1 cellular context compared by ENCODE assay signal in the genomic region with DNA sequence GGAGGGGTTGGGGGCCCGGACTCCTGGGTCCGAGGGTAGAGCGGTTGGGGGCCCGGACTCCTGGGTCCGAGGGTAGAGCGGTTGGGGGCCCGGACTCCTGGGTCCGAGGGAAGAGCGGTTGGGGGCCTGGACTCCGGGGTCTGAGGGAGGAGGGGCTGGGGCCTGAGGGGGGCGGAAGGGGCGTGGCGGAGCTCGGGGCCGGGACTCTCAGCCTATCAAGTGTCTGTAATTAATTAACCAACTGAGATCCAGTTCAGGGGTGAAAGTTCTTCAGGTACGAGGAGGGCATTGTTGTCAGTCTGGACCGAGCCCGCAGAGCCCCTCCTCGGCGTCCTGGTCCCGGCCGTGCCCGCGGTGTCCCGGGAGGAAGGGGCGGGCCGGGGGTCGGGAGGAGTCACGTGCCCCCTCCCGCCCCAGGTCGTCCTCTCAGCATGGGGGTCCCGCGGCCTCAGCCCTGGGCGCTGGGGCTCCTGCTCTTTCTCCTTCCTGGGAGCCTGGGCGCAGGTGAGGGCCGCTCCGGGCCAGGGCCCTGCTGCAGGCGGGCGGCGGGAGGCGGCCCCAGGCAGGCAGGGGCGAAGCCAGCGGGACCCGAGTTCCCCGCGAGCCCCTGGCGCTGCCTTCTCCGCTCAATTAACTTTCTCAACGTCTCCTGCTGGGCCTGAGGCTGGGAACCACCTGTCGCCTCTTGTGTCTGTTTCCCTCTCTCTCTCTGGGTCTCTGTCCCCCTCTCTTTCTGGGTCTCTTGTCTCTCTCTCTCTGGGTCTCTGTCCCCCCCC.
TF ChIP-seq lines count a peak whose summit lies in the region.

No MANE protein-coding gene starts in this region.

TF ChIP-seq in HEK293, 187 proteins besides CTCF, POLR2A, EP300 and RAD21 (continued from another document and continues in another):
- TF ChIP-seq, protein P1, sequence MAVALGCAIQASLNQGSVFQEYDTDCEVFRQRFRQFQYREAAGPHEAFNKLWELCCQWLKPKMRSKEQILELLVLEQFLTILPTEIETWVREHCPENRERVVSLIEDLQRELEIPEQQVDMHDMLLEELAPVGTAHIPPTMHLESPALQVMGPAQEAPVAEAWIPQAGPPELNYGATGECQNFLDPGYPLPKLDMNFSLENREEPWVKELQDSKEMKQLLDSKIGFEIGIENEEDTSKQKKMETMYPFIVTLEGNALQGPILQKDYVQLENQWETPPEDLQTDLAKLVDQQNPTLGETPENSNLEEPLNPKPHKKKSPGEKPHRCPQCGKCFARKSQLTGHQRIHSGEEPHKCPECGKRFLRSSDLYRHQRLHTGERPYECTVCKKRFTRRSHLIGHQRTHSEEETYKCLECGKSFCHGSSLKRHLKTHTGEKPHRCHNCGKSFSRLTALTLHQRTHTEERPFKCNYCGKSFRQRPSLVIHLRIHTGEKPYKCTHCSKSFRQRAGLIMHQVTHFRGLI (tag by site-specific recombination; IDR thresholded peaks at IDR 0.05), result no peak
- TF ChIP-seq SCRT2 (tag by site-specific recombination; IDR thresholded peaks at IDR 0.05) (peak; percentile 99), ZNF37A (tag by site-specific recombination; IDR thresholded peaks at IDR 0.05) (no peak), ZNF112 (tag by site-specific recombination; IDR thresholded peaks at IDR 0.05) (no peak), ZBTB21 (tag by site-specific recombination; IDR thresholded peaks at IDR 0.05) (no peak), ZNF2 (tag by site-specific recombination; IDR thresholded peaks at IDR 0.05) (no peak), YY1 (tag by site-specific recombination; IDR thresholded peaks at IDR 0.05) (no peak), ZNF544 (tag by site-specific recombination; IDR thresholded peaks at IDR 0.05) (no peak), WT1 (tag by site-specific recombination; IDR thresholded peaks at IDR 0.05) (no peak; the same call in 1 of the 2 replicates), ZNF391 (tag by site-specific recombination; IDR thresholded peaks at IDR 0.05; ENCODE audit: borderline replicate concordance, low read depth) (no peak), ZNF335 (tag by site-specific recombination; conservative IDR thresholded peaks at IDR 0.05) (peak; percentile 81), ZNF791 (tag by site-specific recombination; IDR thresholded peaks at IDR 0.05) (no peak), ZNF610 (tag by site-specific recombination; IDR thresholded peaks at IDR 0.05; ENCODE audit: borderline replicate concordance) (no peak), ZNF16 (tag by site-specific recombination; IDR thresholded peaks at IDR 0.05; ENCODE audit: low read depth) (no peak), GLIS2 (tag by site-specific recombination; IDR thresholded peaks at IDR 0.05) (peak; percentile 65), ZNF510 (tag by site-specific recombination; IDR thresholded peaks at IDR 0.05; ENCODE audit: insufficient replicate concordance) (no peak), ZNF501 (tag by site-specific recombination; IDR thresholded peaks at IDR 0.05) (no peak), ZNF19 (tag by site-specific recombination; IDR thresholded peaks at IDR 0.05; ENCODE audit: low read depth) (no peak), ZNF10 (tag by site-specific recombination; IDR thresholded peaks at IDR 0.05) (no peak; the same call in 1 of the 2 replicates), ZNF785 (tag by site-specific recombination; IDR thresholded peaks at IDR 0.05) (peak; percentile 24; the same call in 1 of the 2 replicates), ZNF311 (tag by site-specific recombination; IDR thresholded peaks at IDR 0.05; ENCODE audit: borderline replicate concordance) (no peak), ZNF670 (tag by site-specific recombination; IDR thresholded peaks at IDR 0.05; ENCODE audit: low read depth) (no peak), ZNF157 (tag by site-specific recombination; IDR thresholded peaks at IDR 0.05) (no peak), YY2 (tag by site-specific recombination; IDR thresholded peaks at IDR 0.05) (no peak), ZNF138 (tag by site-specific recombination; IDR thresholded peaks at IDR 0.05; ENCODE audit: borderline replicate concordance) (no peak), ZNF366 (tag by site-specific recombination; conservative IDR thresholded peaks at IDR 0.05) (no peak), ZNF404 (tag by site-specific recombination; IDR thresholded peaks at IDR 0.05) (no peak), ZNF155 (tag by site-specific recombination; IDR thresholded peaks at IDR 0.05) (no peak), ZNF621 (tag by site-specific recombination; IDR thresholded peaks at IDR 0.05) (no peak), ZNF629 (tag by site-specific recombination; IDR thresholded peaks at IDR 0.05) (no peak), PRDM1 (tag by site-specific recombination; IDR thresholded peaks at IDR 0.05) (no peak), ZNF24 (tag by site-specific recombination; IDR thresholded peaks at IDR 0.05) (no peak), ZNF830 (tag by site-specific recombination; IDR thresholded peaks at IDR 0.05; ENCODE audit: low read depth) (no peak), ZNF792 (tag by site-specific recombination; IDR thresholded peaks at IDR 0.05) (no peak), SP7 (tag by site-specific recombination; IDR thresholded peaks at IDR 0.05) (no peak; the same call in none of the 2 replicates), ZNF549 (tag by site-specific recombination; IDR thresholded peaks at IDR 0.05) (no peak), ZFP3 (tag by site-specific recombination; IDR thresholded peaks at IDR 0.05; ENCODE audit: low read depth) (no peak), ZNF514 (tag by site-specific recombination; IDR thresholded peaks at IDR 0.05) (no peak), SALL2 (tag by site-specific recombination; IDR thresholded peaks at IDR 0.05; ENCODE audit: borderline replicate concordance) (no peak), KLF7 (tag by site-specific recombination; IDR thresholded peaks at IDR 0.05; ENCODE audit: borderline replicate concordance) (no peak), FEZF1 (tag by site-specific recombination; IDR thresholded peaks at IDR 0.05) (no peak)
- TF ChIP-seq, protein P2, sequence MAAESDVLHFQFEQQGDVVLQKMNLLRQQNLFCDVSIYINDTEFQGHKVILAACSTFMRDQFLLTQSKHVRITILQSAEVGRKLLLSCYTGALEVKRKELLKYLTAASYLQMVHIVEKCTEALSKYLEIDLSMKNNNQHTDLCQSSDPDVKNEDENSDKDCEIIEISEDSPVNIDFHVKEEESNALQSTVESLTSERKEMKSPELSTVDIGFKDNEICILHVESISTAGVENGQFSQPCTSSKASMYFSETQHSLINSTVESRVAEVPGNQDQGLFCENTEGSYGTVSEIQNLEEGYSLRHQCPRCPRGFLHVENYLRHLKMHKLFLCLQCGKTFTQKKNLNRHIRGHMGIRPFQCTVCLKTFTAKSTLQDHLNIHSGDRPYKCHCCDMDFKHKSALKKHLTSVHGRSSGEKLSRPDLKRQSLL (tag by site-specific recombination; IDR thresholded peaks at IDR 0.05), result no peak
- TF ChIP-seq, protein P3, sequence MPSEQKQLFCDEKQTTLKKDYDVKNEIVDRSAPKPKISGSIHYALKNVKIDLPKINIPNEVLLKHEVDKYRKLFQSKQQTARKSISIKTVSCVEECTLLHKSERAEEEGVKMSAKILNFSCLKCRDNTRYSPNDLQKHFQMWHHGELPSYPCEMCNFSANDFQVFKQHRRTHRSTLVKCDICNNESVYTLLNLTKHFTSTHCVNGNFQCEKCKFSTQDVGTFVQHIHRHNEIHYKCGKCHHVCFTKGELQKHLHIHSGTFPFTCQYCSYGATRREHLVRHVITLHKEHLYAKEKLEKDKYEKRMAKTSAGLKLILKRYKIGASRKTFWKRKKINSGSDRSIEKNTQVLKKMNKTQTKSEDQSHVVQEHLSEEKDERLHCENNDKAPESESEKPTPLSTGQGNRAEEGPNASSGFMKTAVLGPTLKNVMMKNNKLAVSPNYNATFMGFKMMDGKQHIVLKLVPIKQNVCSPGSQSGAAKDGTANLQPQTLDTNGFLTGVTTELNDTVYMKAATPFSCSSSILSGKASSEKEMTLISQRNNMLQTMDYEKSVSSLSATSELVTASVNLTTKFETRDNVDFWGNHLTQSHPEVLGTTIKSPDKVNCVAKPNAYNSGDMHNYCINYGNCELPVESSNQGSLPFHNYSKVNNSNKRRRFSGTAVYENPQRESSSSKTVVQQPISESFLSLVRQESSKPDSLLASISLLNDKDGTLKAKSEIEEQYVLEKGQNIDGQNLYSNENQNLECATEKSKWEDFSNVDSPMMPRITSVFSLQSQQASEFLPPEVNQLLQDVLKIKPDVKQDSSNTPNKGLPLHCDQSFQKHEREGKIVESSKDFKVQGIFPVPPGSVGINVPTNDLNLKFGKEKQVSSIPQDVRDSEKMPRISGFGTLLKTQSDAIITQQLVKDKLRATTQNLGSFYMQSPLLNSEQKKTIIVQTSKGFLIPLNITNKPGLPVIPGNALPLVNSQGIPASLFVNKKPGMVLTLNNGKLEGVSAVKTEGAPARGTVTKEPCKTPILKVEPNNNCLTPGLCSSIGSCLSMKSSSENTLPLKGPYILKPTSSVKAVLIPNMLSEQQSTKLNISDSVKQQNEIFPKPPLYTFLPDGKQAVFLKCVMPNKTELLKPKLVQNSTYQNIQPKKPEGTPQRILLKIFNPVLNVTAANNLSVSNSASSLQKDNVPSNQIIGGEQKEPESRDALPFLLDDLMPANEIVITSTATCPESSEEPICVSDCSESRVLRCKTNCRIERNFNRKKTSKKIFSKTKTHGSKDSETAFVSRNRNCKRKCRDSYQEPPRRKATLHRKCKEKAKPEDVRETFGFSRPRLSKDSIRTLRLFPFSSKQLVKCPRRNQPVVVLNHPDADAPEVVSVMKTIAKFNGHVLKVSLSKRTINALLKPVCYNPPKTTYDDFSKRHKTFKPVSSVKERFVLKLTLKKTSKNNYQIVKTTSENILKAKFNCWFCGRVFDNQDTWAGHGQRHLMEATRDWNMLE (tag by site-specific recombination; conservative IDR thresholded peaks at IDR 0.05; ENCODE audit: low read depth), result no peak
- TF ChIP-seq, protein P4, sequence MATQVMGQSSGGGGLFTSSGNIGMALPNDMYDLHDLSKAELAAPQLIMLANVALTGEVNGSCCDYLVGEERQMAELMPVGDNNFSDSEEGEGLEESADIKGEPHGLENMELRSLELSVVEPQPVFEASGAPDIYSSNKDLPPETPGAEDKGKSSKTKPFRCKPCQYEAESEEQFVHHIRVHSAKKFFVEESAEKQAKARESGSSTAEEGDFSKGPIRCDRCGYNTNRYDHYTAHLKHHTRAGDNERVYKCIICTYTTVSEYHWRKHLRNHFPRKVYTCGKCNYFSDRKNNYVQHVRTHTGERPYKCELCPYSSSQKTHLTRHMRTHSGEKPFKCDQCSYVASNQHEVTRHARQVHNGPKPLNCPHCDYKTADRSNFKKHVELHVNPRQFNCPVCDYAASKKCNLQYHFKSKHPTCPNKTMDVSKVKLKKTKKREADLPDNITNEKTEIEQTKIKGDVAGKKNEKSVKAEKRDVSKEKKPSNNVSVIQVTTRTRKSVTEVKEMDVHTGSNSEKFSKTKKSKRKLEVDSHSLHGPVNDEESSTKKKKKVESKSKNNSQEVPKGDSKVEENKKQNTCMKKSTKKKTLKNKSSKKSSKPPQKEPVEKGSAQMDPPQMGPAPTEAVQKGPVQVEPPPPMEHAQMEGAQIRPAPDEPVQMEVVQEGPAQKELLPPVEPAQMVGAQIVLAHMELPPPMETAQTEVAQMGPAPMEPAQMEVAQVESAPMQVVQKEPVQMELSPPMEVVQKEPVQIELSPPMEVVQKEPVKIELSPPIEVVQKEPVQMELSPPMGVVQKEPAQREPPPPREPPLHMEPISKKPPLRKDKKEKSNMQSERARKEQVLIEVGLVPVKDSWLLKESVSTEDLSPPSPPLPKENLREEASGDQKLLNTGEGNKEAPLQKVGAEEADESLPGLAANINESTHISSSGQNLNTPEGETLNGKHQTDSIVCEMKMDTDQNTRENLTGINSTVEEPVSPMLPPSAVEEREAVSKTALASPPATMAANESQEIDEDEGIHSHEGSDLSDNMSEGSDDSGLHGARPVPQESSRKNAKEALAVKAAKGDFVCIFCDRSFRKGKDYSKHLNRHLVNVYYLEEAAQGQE (tag by site-specific recombination; IDR thresholded peaks at IDR 0.05), result no peak
- TF ChIP-seq, protein P5, sequence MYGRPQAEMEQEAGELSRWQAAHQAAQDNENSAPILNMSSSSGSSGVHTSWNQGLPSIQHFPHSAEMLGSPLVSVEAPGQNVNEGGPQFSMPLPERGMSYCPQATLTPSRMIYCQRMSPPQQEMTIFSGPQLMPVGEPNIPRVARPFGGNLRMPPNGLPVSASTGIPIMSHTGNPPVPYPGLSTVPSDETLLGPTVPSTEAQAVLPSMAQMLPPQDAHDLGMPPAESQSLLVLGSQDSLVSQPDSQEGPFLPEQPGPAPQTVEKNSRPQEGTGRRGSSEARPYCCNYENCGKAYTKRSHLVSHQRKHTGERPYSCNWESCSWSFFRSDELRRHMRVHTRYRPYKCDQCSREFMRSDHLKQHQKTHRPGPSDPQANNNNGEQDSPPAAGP (tag by site-specific recombination; IDR thresholded peaks at IDR 0.05), result no peak
- TF ChIP-seq, protein P6, sequence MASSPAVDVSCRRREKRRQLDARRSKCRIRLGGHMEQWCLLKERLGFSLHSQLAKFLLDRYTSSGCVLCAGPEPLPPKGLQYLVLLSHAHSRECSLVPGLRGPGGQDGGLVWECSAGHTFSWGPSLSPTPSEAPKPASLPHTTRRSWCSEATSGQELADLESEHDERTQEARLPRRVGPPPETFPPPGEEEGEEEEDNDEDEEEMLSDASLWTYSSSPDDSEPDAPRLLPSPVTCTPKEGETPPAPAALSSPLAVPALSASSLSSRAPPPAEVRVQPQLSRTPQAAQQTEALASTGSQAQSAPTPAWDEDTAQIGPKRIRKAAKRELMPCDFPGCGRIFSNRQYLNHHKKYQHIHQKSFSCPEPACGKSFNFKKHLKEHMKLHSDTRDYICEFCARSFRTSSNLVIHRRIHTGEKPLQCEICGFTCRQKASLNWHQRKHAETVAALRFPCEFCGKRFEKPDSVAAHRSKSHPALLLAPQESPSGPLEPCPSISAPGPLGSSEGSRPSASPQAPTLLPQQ (tag by site-specific recombination; IDR thresholded peaks at IDR 0.05), result peak; percentile 59; the same call in 1 of the 2 replicates
- TF ChIP-seq, protein P7, sequence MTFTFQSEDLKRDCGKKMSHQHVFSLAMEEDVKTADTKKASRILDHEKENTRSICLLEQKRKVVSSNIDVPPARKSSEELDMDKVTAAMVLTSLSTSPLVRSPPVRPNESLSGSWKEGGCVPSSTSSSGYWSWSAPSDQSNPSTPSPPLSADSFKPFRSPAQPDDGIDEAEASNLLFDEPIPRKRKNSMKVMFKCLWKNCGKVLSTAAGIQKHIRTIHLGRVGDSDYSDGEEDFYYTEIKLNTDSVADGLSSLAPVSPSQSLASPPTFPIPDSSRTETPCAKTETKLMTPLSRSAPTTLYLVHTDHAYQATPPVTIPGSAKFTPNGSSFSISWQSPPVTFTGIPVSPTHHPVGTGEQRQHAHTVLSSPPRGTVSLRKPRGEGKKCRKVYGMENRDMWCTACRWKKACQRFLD (tag by site-specific recombination; IDR thresholded peaks at IDR 0.05), result no peak
